Comparison of ENCODE assay signal across 18 cellular contexts in genomic region chr4:180695851-180696250, GRCh38.
DNase-seq lines count a peak whose midpoint lies in the region; ATAC-seq and TF ChIP-seq lines count a peak whose summit lies in the region.
"Had no signal": no experiment of that assay in that cellular context is flagged by ENCODE, and none has a peak within 500 bp of the region (broad histone marks: within the 10 kb centered on the region; RNA-seq: fewer than 3 reads in every experiment).

No MANE protein-coding gene starts in this region.

- no peaks in the 10 kb centered on the region for H3K9me2 ChIP-seq in hepatocyte (replicated peaks; ENCODE audit: insufficient read depth)

- no peaks in the 10 kb centered on the region for H3K36me3 Mint-ChIP-seq in Caco-2 (ENCODE audit: insufficient read depth, unreplicated experiment)
- H3K36me3 Mint-ChIP-seq in CD8-positive, alpha-beta T cell: no peaks in the 10 kb centered on the region
- H3K36me3 Mint-ChIP-seq: naive B cell had no signal

- H3K4me1 ChIP-seq in hepatocyte (ENCODE audit: insufficient read depth) (no peaks in the 10 kb centered on the region), Caco-2 (no peaks in the 10 kb centered on the region)
- no peaks in the 10 kb centered on the region for H3K4me1 ChIP-seq in CD8-positive, alpha-beta T cell (ENCODE audit: insufficient read depth, low read length)
- H3K4me1 ChIP-seq: A549, left ventricle myocardium inferior, prostate gland had no signal

- no peak overlapping the region for H3K4me3 ChIP-seq in astrocyte of the spinal cord (ENCODE audit: low read depth, low read length)
- H3K4me3 ChIP-seq in hepatocyte: no peak overlapping the region
- H3K4me3 ChIP-seq in Caco-2 (ENCODE audit: low read depth, low read length): no peak overlapping the region
- no peak overlapping the region for H3K4me3 ChIP-seq in CD8-positive, alpha-beta T cell (ENCODE audit: low read depth, low read length)
- H3K4me3 ChIP-seq: A549, left ventricle myocardium inferior, prostate gland had no signal

- H3K9me3 ChIP-seq in hepatocyte (ENCODE audit: low read depth): no peaks in the 10 kb centered on the region
- H3K9me3 ChIP-seq in Caco-2: no peaks in the 10 kb centered on the region; the same call in 1 of the 2 replicates
- no peaks in the 10 kb centered on the region for H3K9me3 ChIP-seq in CD8-positive, alpha-beta T cell (ENCODE audit: low read length)
- H3K9me3 ChIP-seq: A549, left ventricle myocardium inferior, prostate gland had no signal

- WGBS in hepatocyte (ENCODE audit: low lambda C conversion rate, missing lambda C conversion rate): 53% methylated on average over 1 of the region's 1 CpG

- H3K27ac Mint-ChIP-seq in Caco-2 (ENCODE audit: unreplicated experiment): no peak overlapping the region
- H3K27ac Mint-ChIP-seq in CD8-positive, alpha-beta T cell: no peak overlapping the region
- H3K27ac Mint-ChIP-seq: activated naive CD4-positive, alpha-beta T cell treated with anti-CD3 and anti-CD28 coated beads, Interleukin-2, amount 50 U/mL, for 72 hours; naive B cell; T-helper 17 cell had no signal

- H3K4me3 Mint-ChIP-seq in Caco-2 (ENCODE audit: unreplicated experiment): no peak overlapping the region
- no peak overlapping the region for H3K4me3 Mint-ChIP-seq in CD8-positive, alpha-beta T cell
- H3K4me3 Mint-ChIP-seq: naive B cell, T-helper 17 cell had no signal

- H3K4me1 Mint-ChIP-seq in Caco-2 (ENCODE audit: low read depth, unreplicated experiment): no peaks in the 10 kb centered on the region
- H3K4me1 Mint-ChIP-seq in CD8-positive, alpha-beta T cell (ENCODE audit: low read depth): no peaks in the 10 kb centered on the region
- H3K4me1 Mint-ChIP-seq: naive B cell, T-helper 17 cell had no signal

- DNase-seq in ACHN: peak; percentile 5
- DNase-seq in M059J (ENCODE audit: low read depth): peak; percentile 75
- peak; percentile 92 for DNase-seq in astrocyte of the spinal cord (ENCODE audit: low read depth, low spot score)
- DNase-seq in hepatocyte (ENCODE audit: low spot score): peak; percentile 28
- no peak for DNase-seq in Caco-2
- DNase-seq in CD8-positive, alpha-beta T cell: no peak
- DNase-seq: GDM1, left ventricle myocardium inferior, naive B cell, NCI-H2029, T-helper 17 cell had no signal

- no peak overlapping the region for H3K4me2 ChIP-seq in hepatocyte
- H3K4me2 ChIP-seq: A549 had no signal

- H3K27ac ChIP-seq in hepatocyte: no peak overlapping the region
- no peak overlapping the region for H3K27ac ChIP-seq in CD8-positive, alpha-beta T cell (ENCODE audit: low read depth, low read length)
- H3K27ac ChIP-seq: A549, HL-60, left ventricle myocardium inferior, prostate gland, RWPE1 had no signal

- H3K27me3 Mint-ChIP-seq in Caco-2 (ENCODE audit: insufficient read depth, unreplicated experiment): no peaks in the 10 kb centered on the region
- H3K27me3 Mint-ChIP-seq in CD8-positive, alpha-beta T cell (ENCODE audit: low read depth): no peaks in the 10 kb centered on the region
- H3K27me3 Mint-ChIP-seq: naive B cell, T-helper 17 cell had no signal

- H3K9me3 Mint-ChIP-seq in Caco-2 (ENCODE audit: unreplicated experiment): peaks cover 7% of the 10 kb centered on the region
- peaks cover 7% of the 10 kb centered on the region for H3K9me3 Mint-ChIP-seq in CD8-positive, alpha-beta T cell

- in situ Hi-C loops in ACHN (cut with HindIII; ENCODE audit: low pct_ligation_motif_present, low pct_unique_long_range_greater_than_20kb, low sequenced_read_pairs): no loop called here
- in situ Hi-C loops in astrocyte of the spinal cord (cut with HindIII; ENCODE audit: low sequenced_read_pairs): no loop called here

- H4K20me1 ChIP-seq in hepatocyte (ENCODE audit: insufficient read depth, poor library complexity, severe bottlenecking): no peaks in the 10 kb centered on the region

- no peaks in the 10 kb centered on the region for H3K79me2 ChIP-seq in hepatocyte

- intact Hi-C loops in Caco-2 (cut with micrococcal nuclease; ENCODE audit: unreplicated experiment): no loop called here
- intact Hi-C loops in CD8-positive, alpha-beta T cell (cut with DNase I, micrococcal nuclease): no loop called here

- no peaks in the 10 kb centered on the region for H3K36me3 ChIP-seq in hepatocyte (replicated peaks; ENCODE audit: insufficient read depth, low read depth)
- no peaks in the 10 kb centered on the region for H3K36me3 ChIP-seq in Caco-2 (ENCODE audit: control insufficient read depth, insufficient read depth, low read length)
- H3K36me3 ChIP-seq in CD8-positive, alpha-beta T cell (ENCODE audit: insufficient read depth, low read length): no peaks in the 10 kb centered on the region
- H3K36me3 ChIP-seq: left ventricle myocardium inferior, prostate gland had no signal

- ATAC-seq in GM18873 (IDR thresholded peaks at IDR 0.05; ENCODE audit: low FRiP score, unreplicated experiment) (no peak), GM21447 (IDR thresholded peaks at IDR 0.05; ENCODE audit: unreplicated experiment) (no peak)
- ATAC-seq in CD8-positive, alpha-beta T cell: no peak
- ATAC-seq: A549; activated naive CD4-positive, alpha-beta T cell treated with anti-CD3 and anti-CD28 coated beads, Interleukin-2, amount 50 U/mL, for 72 hours; T-helper 17 cell had no signal

- H3K27me3 ChIP-seq in hepatocyte (no peaks in the 10 kb centered on the region), Caco-2 (replicated peaks; ENCODE audit: control insufficient read depth, insufficient read depth, low read length) (no peaks in the 10 kb centered on the region)
- no peaks in the 10 kb centered on the region for H3K27me3 ChIP-seq in CD8-positive, alpha-beta T cell (ENCODE audit: insufficient read depth, low read length)

- CTCF ChIA-PET in Caco-2 (lab: Charles Lee): no interaction called here
- CTCF ChIA-PET in CD8-positive, alpha-beta T cell (lab: Charles Lee): no interaction called here

- TF ChIP-seq CTCF in astrocyte of the spinal cord (IDR thresholded peaks at IDR 0.05; ENCODE audit: low read depth, low read length): no peak
- no peak for TF ChIP-seq CTCF in hepatocyte (IDR thresholded peaks at IDR 0.05; ENCODE audit: poor library complexity)
- no peak for TF ChIP-seq CTCF in Caco-2 (IDR thresholded peaks at IDR 0.05; ENCODE audit: insufficient read depth in 1 of 2, low read depth in 1 of 2, low read length in 1 of 2, severe bottlenecking in 1 of 2, unreplicated experiment in 1 of 2)
- no peak for TF ChIP-seq CTCF in CD8-positive, alpha-beta T cell (IDR thresholded peaks at IDR 0.05)

- POLR2A ChIA-PET in Caco-2 (lab: Charles Lee): no interaction called here
- POLR2A ChIA-PET in CD8-positive, alpha-beta T cell (lab: Charles Lee): no interaction called here

- no peak overlapping the region for H2AFZ ChIP-seq in hepatocyte

- BruUV-seq in Caco-2 (replicated peaks; lab: Mats Ljungman, UMichigan): no TSS peak

Comparison
In these comparisons a context has a peak if more than half of its experiments do, and no peak if none do; other contexts are left out.
1. DNase-seq: peak in ACHN (single experiment), M059J (single experiment), astrocyte of the spinal cord (single experiment) and hepatocyte (single experiment); none in Caco-2 (0 of 2) and CD8-positive, alpha-beta T cell (0 of 7).